15 cellular contexts compared by ENCODE assay signal in the genomic region with DNA sequence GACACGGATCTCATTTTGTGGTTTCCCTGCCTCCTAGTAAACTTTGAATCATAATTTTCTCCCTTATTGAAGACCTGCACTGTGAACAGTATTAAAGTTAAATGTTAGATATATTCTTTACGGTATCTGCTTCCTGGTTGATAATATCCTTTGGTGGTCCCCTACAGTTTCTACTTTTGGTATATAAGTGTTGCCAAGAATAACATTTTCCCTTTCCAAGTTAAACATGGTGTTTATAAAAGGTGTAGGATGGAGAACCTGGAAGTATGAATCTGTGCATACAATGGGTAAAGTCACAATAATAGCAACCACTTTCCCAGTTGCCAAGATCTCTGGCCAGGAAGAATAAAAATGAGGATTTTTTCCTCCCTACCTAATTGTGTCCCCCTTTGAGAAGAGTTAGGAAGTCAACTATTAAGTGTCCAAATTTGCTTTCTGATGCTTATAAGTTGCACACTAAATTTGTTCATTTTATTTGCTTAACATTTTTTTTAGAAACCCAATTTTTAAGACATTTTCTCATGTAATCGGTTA.
DNase-seq lines count a peak whose midpoint lies in the region; ATAC-seq and TF ChIP-seq lines count a peak whose summit lies in the region.
"Had no signal": no experiment of that assay in that cellular context is flagged by ENCODE, and none has a peak within 500 bp of the region (broad histone marks: within the 10 kb centered on the region; RNA-seq: fewer than 3 reads in every experiment).

No MANE protein-coding gene starts in this region.

- TF ChIP-seq CTCF in hepatocyte (IDR thresholded peaks at IDR 0.05; ENCODE audit: poor library complexity) (no peak), gastrocnemius medialis (IDR thresholded peaks at IDR 0.05 in 4 of 5, conservative IDR thresholded peaks at IDR 0.05 in 1 of 5) (no peak), brain microvascular endothelial cell (IDR thresholded peaks at IDR 0.05; ENCODE audit: low read depth, low read length, missing control alignments) (no peak)

- peak overlapping the region; percentile 23; the same call in 1 of the 2 replicates for H3K4me3 ChIP-seq in SK-N-MC
- no peak overlapping the region for H3K4me3 ChIP-seq in hepatocyte
- no peak overlapping the region for H3K4me3 ChIP-seq in gastrocnemius medialis
- no peak overlapping the region for H3K4me3 ChIP-seq in brain microvascular endothelial cell (ENCODE audit: low read depth, low read length)
- H3K4me3 ChIP-seq: Peyer's patch had no signal

- in situ Hi-C loops in gastrocnemius medialis (cut with MboI; ENCODE audit: low sequenced_read_pairs in 4 of 4): no loop called here
- in situ Hi-C loops in brain microvascular endothelial cell (cut with HindIII; ENCODE audit: low pct_ligation_motif_present, low sequenced_read_pairs): no loop called here

- no peaks in the 10 kb centered on the region for H3K79me2 ChIP-seq in hepatocyte

- H3K27me3 ChIP-seq in hepatocyte (no peaks in the 10 kb centered on the region), gastrocnemius medialis (no peaks in the 10 kb centered on the region), brain microvascular endothelial cell (replicated peaks) (no peaks in the 10 kb centered on the region)
- H3K27me3 ChIP-seq: Peyer's patch had no signal

- no peak overlapping the region for H3K27ac ChIP-seq in SK-N-MC
- no peak overlapping the region for H3K27ac ChIP-seq in hepatocyte
- peak overlapping the region; percentile 40 to 62 (median 47) for H3K27ac ChIP-seq in gastrocnemius medialis
- H3K27ac ChIP-seq in brain microvascular endothelial cell: no peak overlapping the region
- H3K27ac ChIP-seq: C4-2B had no signal

- no peak overlapping the region for H2AFZ ChIP-seq in hepatocyte

- H3K4me2 ChIP-seq in hepatocyte: peak overlapping the region; percentile 36

- H3K9me2 ChIP-seq in hepatocyte (replicated peaks; ENCODE audit: insufficient read depth): no peaks in the 10 kb centered on the region

- H3K9me3 ChIP-seq in SK-N-MC (ENCODE audit: low read depth, low read length): no peaks in the 10 kb centered on the region
- no peaks in the 10 kb centered on the region for H3K9me3 ChIP-seq in hepatocyte (ENCODE audit: low read depth)
- H3K9me3 ChIP-seq in gastrocnemius medialis: no peaks in the 10 kb centered on the region
- H3K9me3 ChIP-seq: Peyer's patch had no signal

- DNase-seq in SK-N-MC (ENCODE audit: low read depth, low spot score): no peak
- DNase-seq in dermis blood vessel endothelial cell: peak; percentile 82
- DNase-seq in hepatocyte (ENCODE audit: low spot score): no peak
- no peak for DNase-seq in gastrocnemius medialis
- no peak for DNase-seq in brain microvascular endothelial cell
- DNase-seq: DMS53, HCEC 1CT, IMR-90, NCI-H187 treated with DMSO at 0.1 percent for 48 hours, NCI-H524, Peyer's patch had no signal

- no peaks in the 10 kb centered on the region for H4K20me1 ChIP-seq in hepatocyte (ENCODE audit: insufficient read depth, poor library complexity, severe bottlenecking)

- WGBS in hepatocyte (ENCODE audit: low lambda C conversion rate, missing lambda C conversion rate): 85% methylated on average over 3 of the region's 3 CpGs

- peak overlapping the region; percentile 21 for H3K9ac ChIP-seq in SK-N-MC (ENCODE audit: insufficient read length)

- H3K36me3 ChIP-seq in SK-N-MC (ENCODE audit: insufficient read depth, low read length) (no peaks in the 10 kb centered on the region), hepatocyte (replicated peaks; ENCODE audit: insufficient read depth, low read depth) (no peaks in the 10 kb centered on the region), gastrocnemius medialis (no peaks in the 10 kb centered on the region), brain microvascular endothelial cell (replicated peaks) (no peaks in the 10 kb centered on the region)
- H3K36me3 ChIP-seq: Peyer's patch had no signal

- H3K4me1 ChIP-seq in hepatocyte (ENCODE audit: insufficient read depth) (peaks cover 3% of the 10 kb centered on the region), gastrocnemius medialis (no peaks in the 10 kb centered on the region)
- H3K4me1 ChIP-seq: Peyer's patch had no signal

- TF ChIP-seq POLR2A in gastrocnemius medialis (IDR thresholded peaks at IDR 0.05): no peak

- ATAC-seq in gastrocnemius medialis (no peak), HG03025 (IDR thresholded peaks at IDR 0.05; ENCODE audit: low FRiP score, unreplicated experiment) (no peak), GM21723 (IDR thresholded peaks at IDR 0.05; ENCODE audit: unreplicated experiment) (no peak), GM18517 (IDR thresholded peaks at IDR 0.05; ENCODE audit: unreplicated experiment) (no peak)

- intact Hi-C loops in gastrocnemius medialis (cut with DNase I; ENCODE audit: low total_unique reads): no loop called here

Comparison
In these comparisons a context has a peak if more than half of its experiments do, and no peak if none do; other contexts are left out.
1. H3K27ac ChIP-seq: peak in gastrocnemius medialis (4 of 4); none in SK-N-MC (single experiment), hepatocyte (single experiment) and brain microvascular endothelial cell (single experiment).